16 cellular contexts compared by ENCODE assay signal in genomic region chr4:6639137-6639680, GRCh38. TPM values are rescaled to one million over a fixed set of nuclear protein-coding genes. Genes with fewer than 3 reads are reported as not detected.
A peak's percentile ranks its signal among the peaks of the same experiment; 100 is the strongest.
DNase-seq lines count a peak whose midpoint lies in the region; ATAC-seq, FAIRE-seq and TF ChIP-seq lines count a peak whose summit lies in the region.
"Had no signal": no experiment of that assay in that cellular context is flagged by ENCODE, and none has a peak within 500 bp of the region (broad histone marks: within the 10 kb centered on the region; RNA-seq: fewer than 3 reads in every experiment).

No MANE protein-coding gene starts in this region.

- intact Hi-C loops in K562 (cut with micrococcal nuclease), result no loop called here

- in situ Hi-C loops in K562 (cut with MboI), result no loop called here

- no peak for TF ChIP-seq CTCF in HFFc6 (IDR thresholded peaks at IDR 0.05)
- TF ChIP-seq CTCF in K562 (IDR thresholded peaks at IDR 0.05 in 2 of 3, conservative IDR thresholded peaks at IDR 0.05 in 1 of 3; ENCODE audit: insufficient read depth in 2 of 3, low read depth in 1 of 3, low read length in 3 of 3), result no peak
- no peak for TF ChIP-seq CTCF in neural crest cell (conservative IDR thresholded peaks at IDR 0.05)

- peaks cover 16 to 22% of the 10 kb centered on the region in 2 experiments for H3K4me1 ChIP-seq in K562 (replicated peaks in 1 of 2; ENCODE audit: control insufficient read depth in 2 of 2, insufficient read depth in 2 of 2, low read length in 2 of 2)

- TF ChIP-seq RAD21 in K562 (CRISPR knock-in tag; conservative IDR thresholded peaks at IDR 0.05 in 1 of 2, IDR thresholded peaks at IDR 0.05 in 1 of 2), result no peak

- no peaks in the 10 kb centered on the region for H3K27me3 ChIP-seq in K562 (ENCODE audit: control insufficient read depth in 2 of 2, insufficient read depth in 2 of 2, low read length in 2 of 2)
- H3K27me3 ChIP-seq: esophagus muscularis mucosa, heart left ventricle had no signal

- H3K9me1 ChIP-seq in K562 (ENCODE audit: control insufficient read depth, insufficient read depth, low read length), result no peaks in the 10 kb centered on the region

- CTCF ChIA-PET in activated CD4-positive, alpha-beta T cell treated with anti-CD3 and anti-CD28 coated beads, Interleukin-2, amount 10 ng/mL, durations not matched to agents 7 days and 5 days (lab: Charles Lee), result interaction anchor here (0.9 to 1.3 kb wide), 3 partner anchors 24 to 65 kb away, joined by 3 to 5 read pairs (median 4); no protein-coding TSS in a partner anchor
- CTCF ChIA-PET in K562 (lab: Yijun Ruan, JAX; ENCODE audit: low intra/inter-chr PET ratio), result no interaction called here

- H3K9me3 ChIP-seq in K562 (replicated peaks; ENCODE audit: control insufficient read depth, insufficient read depth, low read depth, low read length), result no peaks in the 10 kb centered on the region; the same call in 1 of the 2 replicates
- H3K9me3 ChIP-seq: esophagus muscularis mucosa, heart left ventricle had no signal

- H3K9ac ChIP-seq in K562 (ENCODE audit: insufficient read depth in 1 of 2, low read depth in 2 of 2, low read length in 2 of 2), result peak overlapping the region in 1 of 2 experiments; percentile 84; a peak in 2 of 4 replicates

- H3K27ac Mint-ChIP-seq in activated CD4-positive, alpha-beta T cell treated with anti-CD3 and anti-CD28 coated beads, Interleukin-2, amount 10 ng/mL, durations not matched to agents 7 days and 5 days, result peak overlapping the region; percentile 73
- H3K27ac Mint-ChIP-seq in HFFc6 (no peak overlapping the region), neural crest cell (ENCODE audit: unreplicated experiment) (no peak overlapping the region)

- peaks cover 22% of the 10 kb centered on the region for H3K36me3 ChIP-seq in K562 (ENCODE audit: control insufficient read depth, insufficient read depth, low read length)

- no TSS peak for BruUV-seq in K562 (replicated peaks; lab: Mats Ljungman, UMichigan)

- ATAC-seq in K562, result 0 out of 3 replicates have a peak, but pooled peaks have one; percentile 3
- no peak for ATAC-seq in HG02588 (IDR thresholded peaks at IDR 0.05; ENCODE audit: unreplicated experiment)
- ATAC-seq in HG02642 (IDR thresholded peaks at IDR 0.05; ENCODE audit: poor library complexity, unreplicated experiment), result no peak

- peak overlapping the region; percentile 1 for H2AFZ ChIP-seq in K562 (ENCODE audit: low read depth, low read length)

- H3K4me2 ChIP-seq in K562 (ENCODE audit: insufficient read depth, low read length), result peak overlapping the region; percentile 31

- H3K4me1 Mint-ChIP-seq in activated CD4-positive, alpha-beta T cell treated with anti-CD3 and anti-CD28 coated beads, Interleukin-2, amount 10 ng/mL, durations not matched to agents 7 days and 5 days, result peaks cover 29% of the 10 kb centered on the region
- peaks cover 18% of the 10 kb centered on the region for H3K4me1 Mint-ChIP-seq in HFFc6 (ENCODE audit: low read depth)
- H3K4me1 Mint-ChIP-seq in neural crest cell, result peaks cover 33% of the 10 kb centered on the region

- TF ChIP-seq EP300 in K562 (IDR thresholded peaks at IDR 0.05; ENCODE audit: low read length), result no peak

- no peak for TF ChIP-seq POLR2A in K562 (conservative IDR thresholded peaks at IDR 0.05)

- 73% methylated on average over 14 of the region's 14 CpGs for WGBS in K562 (ENCODE audit: insufficient coverage, low coverage, missing lambda C conversion rate)

- peaks cover 36% of the 10 kb centered on the region for H3K36me3 Mint-ChIP-seq in activated CD4-positive, alpha-beta T cell treated with anti-CD3 and anti-CD28 coated beads, Interleukin-2, amount 10 ng/mL, durations not matched to agents 7 days and 5 days (ENCODE audit: low read depth)
- H3K36me3 Mint-ChIP-seq in HFFc6 (ENCODE audit: low read depth) (peaks cover 30% of the 10 kb centered on the region), neural crest cell (ENCODE audit: low read depth) (peaks cover 24% of the 10 kb centered on the region)

- no peak for DNase-seq in activated CD4-positive, alpha-beta T cell treated with anti-CD3 and anti-CD28 coated beads, Interleukin-2, amount 10 ng/mL, durations not matched to agents 7 days and 5 days
- no peak for DNase-seq in activated CD4-positive, alpha-beta T cell treated with anti-CD3 and anti-CD28 coated beads, Interleukin-2, amount 50 U/mL, for 48 hours
- DNase-seq in HFFc6, result no peak
- DNase-seq in K562 (ENCODE audit: extremely low read depth in 1 of 4, low spot score in 3 of 4), result no peak
- no peak for DNase-seq in neural crest cell (ENCODE audit: low read depth, low spot score)
- DNase-seq in GOT3 (lab: John Stamatoyannopoulos, UW), result no peak
- DNase-seq: ACHN, activated B cell treated with CpG ODN at 0.5 μM for 24 hours, heart left ventricle, NCI-H187 treated with DMSO at 0.1 percent for 48 hours, NCI-H510A treated with DMSO at 0.1 percent for 48 hours, OCI-M1, substantia nigra had no signal

- H3K4me3 ChIP-seq in K562, result no peak overlapping the region

- no peak for FAIRE-seq in K562 (lab: Jason Lieb, UNC)

- peaks cover 42% of the 10 kb centered on the region for H3K79me2 ChIP-seq in K562 (ENCODE audit: control insufficient read depth, insufficient read depth, low read length)

- no peaks in the 10 kb centered on the region for H3K27me3 Mint-ChIP-seq in activated CD4-positive, alpha-beta T cell treated with anti-CD3 and anti-CD28 coated beads, Interleukin-2, amount 10 ng/mL, durations not matched to agents 7 days and 5 days
- H3K27me3 Mint-ChIP-seq in HFFc6 (ENCODE audit: insufficient read depth) (peaks cover 3% of the 10 kb centered on the region), neural crest cell (ENCODE audit: low read depth) (no peaks in the 10 kb centered on the region)
- H3K27me3 Mint-ChIP-seq: activated B cell treated with CpG ODN at 0.5 μM for 24 hours had no signal

- no peaks in the 10 kb centered on the region for H3K9me3 Mint-ChIP-seq in activated CD4-positive, alpha-beta T cell treated with anti-CD3 and anti-CD28 coated beads, Interleukin-2, amount 10 ng/mL, durations not matched to agents 7 days and 5 days
- H3K9me3 Mint-ChIP-seq in HFFc6, result no peaks in the 10 kb centered on the region
- H3K9me3 Mint-ChIP-seq in neural crest cell, result no peaks in the 10 kb centered on the region
- H3K9me3 Mint-ChIP-seq: activated B cell treated with CpG ODN at 0.5 μM for 24 hours had no signal

- H3K27ac ChIP-seq in K562 (ENCODE audit: extremely low read depth, low read depth, low read length), result no peak overlapping the region; the same call in 1 of the 3 replicates

- POLR2A ChIA-PET in activated CD4-positive, alpha-beta T cell treated with anti-CD3 and anti-CD28 coated beads, Interleukin-2, amount 10 ng/mL, durations not matched to agents 7 days and 5 days (lab: Charles Lee), result no interaction called here
- POLR2A ChIA-PET in K562 (lab: Yijun Ruan, JAX), result interaction anchor here (0.7 to 1.4 kb wide), 5 partner anchors 10 to 272 kb away, joined by 3 to 6 read pairs (median 4); a partner anchor contains a TSS

- H3K4me3 Mint-ChIP-seq in activated CD4-positive, alpha-beta T cell treated with anti-CD3 and anti-CD28 coated beads, Interleukin-2, amount 10 ng/mL, durations not matched to agents 7 days and 5 days, result peak overlapping the region; percentile 41
- H3K4me3 Mint-ChIP-seq in HFFc6 (peak overlapping the region; percentile 42; the same call in 1 of the 2 replicates), neural crest cell (peak overlapping the region; percentile 73)

- H4K20me1 ChIP-seq in K562 (replicated peaks; ENCODE audit: control insufficient read depth, insufficient read depth, low read length), result peaks cover 27% of the 10 kb centered on the region

RNA-seq across cellular contexts. Expression of gene MRFAP1, which starts 1.3 kb away (rescaled TPM):
- total RNA-seq in activated CD4-positive, alpha-beta T cell treated with anti-CD3 and anti-CD28 coated beads, Interleukin-2, amount 10 ng/mL, durations not matched to agents 7 days and 5 days, result 100 to 1,000 TPM in 1 of 2 experiments, 10 to 100 TPM in 1; 91.3 to 107 TPM
- 100 to 1,000 TPM; 332 to 418 (median 364) TPM for total RNA-seq in HFFc6 (2021; fragmentation: NEBNext Ultra II Directional; extraction: Animal tissue kit (Norgen Biotek cat#: 25700))
- 15.5 and 27.2 TPM in 2 replicates for total RNA-seq in K562 (2011; cell fraction: chromatin; rRNA removed; ENCODE audit: low replicate concordance)
- 14.7 and 15.3 TPM in 2 replicates for total RNA-seq in K562 (2011; cell fraction: nucleolus; rRNA removed)
- total RNA-seq in K562 (2011; cell fraction: nucleoplasm; rRNA removed), result 23.0 and 24.2 TPM in 2 replicates
- 147 and 234 TPM in 2 replicates for total RNA-seq in K562 (2014; rRNA removed)
- 151 and 173 TPM in 2 replicates for total RNA-seq in K562 (2014; rRNA removed; fragmentation: Illumina TruSeq; extraction: Trizol)
- total RNA-seq in K562 (2015; rRNA removed; fragmentation: Illumina TruSeq; extraction: Trizol), result 163 and 171 TPM in 2 replicates
- total RNA-seq in K562 (2021), result 257 and 270 TPM in 2 replicates
- polyA plus RNA-seq in K562 (2011; rRNA removed), result 123 and 143 TPM in 2 replicates
- 93.5 and 146 TPM in 2 replicates for polyA plus RNA-seq in K562 (2011; cell fraction: cytosol; rRNA removed)
- polyA plus RNA-seq in K562 (2011; cell fraction: nucleus; rRNA removed), result 74.4 and 83.5 TPM in 2 replicates
- polyA plus RNA-seq in K562 (2012), result 285 and 344 TPM in 2 replicates
- polyA plus RNA-seq in K562 (2014; fragmentation: Illumina TruSeq; extraction: Trizol), result 185 and 221 TPM in 2 replicates
- 10 to 100 TPM; 46.0 to 59.9 TPM for polyA plus RNA-seq in K562 (2014; fragmentation: Nextera tagmentation; extraction: Ambion mirVana)
- 251 and 255 TPM in 2 replicates for polyA plus RNA-seq in K562 (2014; rRNA removed)
- 49.7 and 58.2 TPM in 2 replicates for polyA minus RNA-seq in K562 (2011; rRNA and poly(A)+ RNA removed)
- 37.6 and 63.5 TPM in 2 replicates for polyA minus RNA-seq in K562 (2011; cell fraction: cytosol; rRNA and poly(A)+ RNA removed)
- polyA minus RNA-seq in K562 (2011; cell fraction: nucleus; rRNA and poly(A)+ RNA removed), result 13.9 and 29.2 TPM in 2 replicates
- 317 and 325 TPM in 2 replicates for total RNA-seq in neural crest cell

RNA-seq across cellular contexts. Expression of gene S100P, which starts 54.5 kb away (rescaled TPM):
- 1 to 10 TPM; 5.3 to 7.2 TPM for total RNA-seq in activated CD4-positive, alpha-beta T cell treated with anti-CD3 and anti-CD28 coated beads, Interleukin-2, amount 10 ng/mL, durations not matched to agents 7 days and 5 days
- not detected for total RNA-seq in HFFc6 (2021; fragmentation: NEBNext Ultra II Directional; extraction: Animal tissue kit (Norgen Biotek cat#: 25700))
- total RNA-seq in K562 (2011; cell fraction: chromatin; rRNA removed; ENCODE audit: low replicate concordance), result 1.7 TPM in 1 of 2 replicates, not detected in the other
- total RNA-seq in K562 (2011; cell fraction: nucleolus; rRNA removed), result 0.33 and 0.53 TPM in 2 replicates
- 0.81 TPM in 1 of 2 replicates, not detected in the other for total RNA-seq in K562 (2011; cell fraction: nucleoplasm; rRNA removed)
- 5.8 and 7.5 TPM in 2 replicates for total RNA-seq in K562 (2014; rRNA removed)
- total RNA-seq in K562 (2014; rRNA removed; fragmentation: Illumina TruSeq; extraction: Trizol), result 7.4 and 13.7 TPM in 2 replicates
- total RNA-seq in K562 (2015; rRNA removed; fragmentation: Illumina TruSeq; extraction: Trizol), result 7.2 and 7.5 TPM in 2 replicates
- 13.2 and 16.8 TPM in 2 replicates for total RNA-seq in K562 (2021)
- 2.7 and 4.1 TPM in 2 replicates for polyA plus RNA-seq in K562 (2011; rRNA removed)
- polyA plus RNA-seq in K562 (2011; cell fraction: cytosol; rRNA removed), result 0.55 and 3.2 TPM in 2 replicates
- 0.30 and 1.6 TPM in 2 replicates for polyA plus RNA-seq in K562 (2011; cell fraction: nucleus; rRNA removed)
- 11.5 and 304 TPM in 2 replicates for polyA plus RNA-seq in K562 (2012)
- polyA plus RNA-seq in K562 (2014; fragmentation: Illumina TruSeq; extraction: Trizol), result 6.9 and 7.4 TPM in 2 replicates
- polyA plus RNA-seq in K562 (2014; fragmentation: Nextera tagmentation; extraction: Ambion mirVana), result 10 to 100 TPM; 21.0 to 23.8 TPM
- polyA plus RNA-seq in K562 (2014; rRNA removed), result 5.5 and 5.7 TPM in 2 replicates
- polyA minus RNA-seq in K562 (2011; rRNA and poly(A)+ RNA removed), result 0.15 and 0.25 TPM in 2 replicates
- polyA minus RNA-seq in K562 (2011; cell fraction: cytosol; rRNA and poly(A)+ RNA removed), result 4.8 and 23.3 TPM in 2 replicates
- polyA minus RNA-seq in K562 (2011; cell fraction: nucleus; rRNA and poly(A)+ RNA removed), result 4.7 and 6.1 TPM in 2 replicates
- not detected in 2 replicates for total RNA-seq in neural crest cell
- total RNA-seq: activated B cell treated with CpG ODN at 0.5 μM for 24 hours had no signal
